In genomic region chr21:42849759-42850412, GRCh38 we compare ENCODE assay signal across 28 cellular contexts. TPM values are rescaled to one million over a fixed set of nuclear protein-coding genes. Genes with fewer than 3 reads are reported as not detected.
DNase-seq lines count a peak whose midpoint lies in the region; ATAC-seq, FAIRE-seq and TF ChIP-seq lines count a peak whose summit lies in the region.
"Had no signal": no experiment of that assay in that cellular context is flagged by ENCODE, and none has a peak within 500 bp of the region (broad histone marks: within the 10 kb centered on the region; RNA-seq: fewer than 3 reads in every experiment).

No MANE protein-coding gene starts in this region.

- DNase-seq in activated naive CD4-positive, alpha-beta T cell treated with anti-CD3 and anti-CD28 coated beads for 36 hours, result peak; percentile 24
- DNase-seq in activated naive CD4-positive, alpha-beta T cell treated with Interleukin-2 at 50 U/mL for 16 hours, result no peak
- no peak for DNase-seq in activated CD8-positive, alpha-beta T cell treated with anti-CD3 and anti-CD28 coated beads for 36 hours
- DNase-seq in kidney (peak; percentile 66), left lobe of liver (ENCODE audit: low spot score) (no peak), testis (no peak), type B pancreatic cell (ENCODE audit: extremely low spot score, unreplicated experiment) (no peak)
- no peak for DNase-seq in stimulated activated naive CD8-positive, alpha-beta T cell treated with anti-CD3 and anti-CD28 coated beads, Interleukin-15, Interleukin-2, amounts not matched to agents 100 U/mL and 50 U/mL, for 24 hours
- DNase-seq: effector CD8-positive, alpha-beta T cell; hypothalamus; NCI-H1048; NCI-H446 treated with DMSO at 0.1 percent for 48 hours; NCI-H774; SIG-M5 had no signal

- ATAC-seq in activated CD8-positive, alpha-beta T cell treated with anti-CD3 and anti-CD28 coated beads for 36 hours, result peak; percentile 58
- ATAC-seq in stimulated activated naive CD8-positive, alpha-beta T cell treated with anti-CD3 and anti-CD28 coated beads, Interleukin-15, Interleukin-2, amounts not matched to agents 100 U/mL and 50 U/mL, for 24 hours, result peak; percentile 63
- no peak for ATAC-seq in left lobe of liver

- H3K27me3 ChIP-seq in testis, result no peaks in the 10 kb centered on the region
- H3K27me3 ChIP-seq: cardiac muscle cell, left lung, neutrophil, Peyer's patch had no signal

- H3K9ac ChIP-seq in kidney (ENCODE audit: low read length in 2 of 2), result no peak overlapping the region
- H3K9ac ChIP-seq: GM23248 had no signal

- H3K4me3 ChIP-seq in kidney (ENCODE audit: low read length in 2 of 2) (no peak overlapping the region), testis (no peak overlapping the region)
- H3K4me3 ChIP-seq: A549, cardiac muscle cell, coronary artery, GM23248, left lung, Peyer's patch had no signal

- peaks cover 60% of the 10 kb centered on the region for H3K36me3 Mint-ChIP-seq in activated naive CD4-positive, alpha-beta T cell treated with anti-CD3 and anti-CD28 coated beads for 36 hours (ENCODE audit: low read depth)
- peaks cover 64% of the 10 kb centered on the region for H3K36me3 Mint-ChIP-seq in activated CD8-positive, alpha-beta T cell treated with anti-CD3 and anti-CD28 coated beads for 36 hours (ENCODE audit: low read depth)
- peaks cover 8% of the 10 kb centered on the region for H3K36me3 Mint-ChIP-seq in type B pancreatic cell

- CTCF ChIA-PET in activated naive CD4-positive, alpha-beta T cell treated with anti-CD3 and anti-CD28 coated beads for 36 hours (lab: Charles Lee), result interaction anchor here (1.1 kb wide), 1 partner anchor 219 kb away, joined by 3 read pairs; no protein-coding TSS in a partner anchor
- CTCF ChIA-PET in activated CD8-positive, alpha-beta T cell treated with anti-CD3 and anti-CD28 coated beads for 36 hours (lab: Charles Lee), result no interaction called here

- H3K36me3 ChIP-seq in kidney (ENCODE audit: control insufficient read depth in 1 of 2, insufficient read depth in 2 of 2, low read length in 2 of 2), result peaks cover 12 to 24% of the 10 kb centered on the region in 2 donors
- no peaks in the 10 kb centered on the region for H3K36me3 ChIP-seq in testis (ENCODE audit: low read depth, missing control alignments)

- no peak for FAIRE-seq in kidney (lab: Jason Lieb, UNC)
- FAIRE-seq: A549, astrocyte, D721Med had no signal

- no peaks in the 10 kb centered on the region for H3K27me3 Mint-ChIP-seq in activated naive CD4-positive, alpha-beta T cell treated with anti-CD3 and anti-CD28 coated beads for 36 hours (ENCODE audit: low read depth)
- no peaks in the 10 kb centered on the region for H3K27me3 Mint-ChIP-seq in activated CD8-positive, alpha-beta T cell treated with anti-CD3 and anti-CD28 coated beads for 36 hours
- H3K27me3 Mint-ChIP-seq in type B pancreatic cell, result no peaks in the 10 kb centered on the region
- H3K27me3 Mint-ChIP-seq: activated CD4-positive, alpha-beta T cell treated with anti-CD3 and anti-CD28 coated beads, Interleukin-2, amount 10 ng/mL, durations not matched to agents 7 days and 5 days; activated CD8-positive, alpha-beta memory T cell treated with anti-CD3 and anti-CD28 coated beads, Interleukin-2, amount 10 ng/mL, durations not matched to agents 7 days and 5 days; CD4-positive, alpha-beta T cell; IgD-negative memory B cell had no signal

- intact Hi-C loops in activated naive CD4-positive, alpha-beta T cell treated with anti-CD3 and anti-CD28 coated beads for 36 hours (cut with micrococcal nuclease), result no loop called here
- intact Hi-C loops in activated CD8-positive, alpha-beta T cell treated with anti-CD3 and anti-CD28 coated beads for 36 hours (cut with micrococcal nuclease), result no loop called here
- intact Hi-C loops in kidney (cut with DNase I), result no loop called here
- intact Hi-C loops in testis (cut with DNase I; ENCODE audit: low total_unique reads), result no loop called here

- H3K4me1 ChIP-seq in kidney (ENCODE audit: control insufficient read depth in 1 of 2, insufficient read depth in 1 of 2, low read depth in 1 of 2, low read length in 2 of 2) (no peaks in the 10 kb centered on the region), testis (no peaks in the 10 kb centered on the region)
- H3K4me1 ChIP-seq: A549, Peyer's patch had no signal

- WGBS in testis, 2 donors, result 88 to 90% methylated on average over 27 to 29 of the region's 29 CpGs

- no peak overlapping the region for H3K4me3 Mint-ChIP-seq in activated naive CD4-positive, alpha-beta T cell treated with anti-CD3 and anti-CD28 coated beads for 36 hours
- H3K4me3 Mint-ChIP-seq in activated CD8-positive, alpha-beta T cell treated with anti-CD3 and anti-CD28 coated beads for 36 hours, result no peak overlapping the region
- H3K4me3 Mint-ChIP-seq in type B pancreatic cell, result no peak overlapping the region
- H3K4me3 Mint-ChIP-seq: activated CD4-positive, alpha-beta T cell treated with anti-CD3 and anti-CD28 coated beads, Interleukin-2, amount 10 ng/mL, durations not matched to agents 7 days and 5 days; activated CD8-positive, alpha-beta memory T cell treated with anti-CD3 and anti-CD28 coated beads, Interleukin-2, amount 10 ng/mL, durations not matched to agents 7 days and 5 days; activated T-helper 1 cell treated with anti-CD3 and anti-CD28 coated beads, Interleukin-12 subunit alpha, Interleukin-12 subunit beta, Interleukin-2, Interleukin-4 antibody, amounts not matched to agents 30 ng/mL and 10 ng/mL and 1 ng/mL, durations not matched to agents 14 hours and 24 hours and 36 hours; CD4-positive, alpha-beta T cell; IgD-negative memory B cell had no signal

- H3K9me3 ChIP-seq in kidney (ENCODE audit: control insufficient read depth in 1 of 2, low read length in 2 of 2) (no peaks in the 10 kb centered on the region), testis (no peaks in the 10 kb centered on the region)
- H3K9me3 ChIP-seq: A549, left lung, neutrophil, Peyer's patch had no signal

- no peak overlapping the region for H3K27ac ChIP-seq in kidney (ENCODE audit: low read depth in 2 of 2, low read length in 2 of 2)
- H3K27ac ChIP-seq in testis, result no peak overlapping the region
- H3K27ac ChIP-seq: A549, cardiac muscle cell, coronary artery, GM23248, left lung, neutrophil had no signal

- H3K9me3 Mint-ChIP-seq in activated naive CD4-positive, alpha-beta T cell treated with anti-CD3 and anti-CD28 coated beads for 36 hours, result no peaks in the 10 kb centered on the region
- H3K9me3 Mint-ChIP-seq in activated CD8-positive, alpha-beta T cell treated with anti-CD3 and anti-CD28 coated beads for 36 hours, result no peaks in the 10 kb centered on the region
- H3K9me3 Mint-ChIP-seq in type B pancreatic cell, result no peaks in the 10 kb centered on the region
- H3K9me3 Mint-ChIP-seq: activated CD4-positive, alpha-beta T cell treated with anti-CD3 and anti-CD28 coated beads, Interleukin-2, amount 10 ng/mL, durations not matched to agents 7 days and 5 days; activated T-helper 1 cell treated with anti-CD3 and anti-CD28 coated beads, Interleukin-12 subunit alpha, Interleukin-12 subunit beta, Interleukin-2, Interleukin-4 antibody, amounts not matched to agents 30 ng/mL and 10 ng/mL and 1 ng/mL, durations not matched to agents 14 hours and 24 hours and 36 hours; CD4-positive, alpha-beta T cell had no signal

- H3K4me1 Mint-ChIP-seq in activated naive CD4-positive, alpha-beta T cell treated with anti-CD3 and anti-CD28 coated beads for 36 hours (ENCODE audit: low read depth), result peaks cover 3% of the 10 kb centered on the region
- H3K4me1 Mint-ChIP-seq in activated CD8-positive, alpha-beta T cell treated with anti-CD3 and anti-CD28 coated beads for 36 hours (ENCODE audit: low read depth), result peaks cover 13% of the 10 kb centered on the region
- H3K4me1 Mint-ChIP-seq in type B pancreatic cell (ENCODE audit: unreplicated experiment), result no peaks in the 10 kb centered on the region
- H3K4me1 Mint-ChIP-seq: activated CD4-positive, alpha-beta T cell treated with anti-CD3 and anti-CD28 coated beads, Interleukin-2, amount 10 ng/mL, durations not matched to agents 7 days and 5 days; IgD-negative memory B cell had no signal

- no peak for TF ChIP-seq CTCF in activated CD8-positive, alpha-beta T cell treated with anti-CD3 and anti-CD28 coated beads for 36 hours (IDR thresholded peaks at IDR 0.05)
- TF ChIP-seq CTCF in kidney (IDR thresholded peaks at IDR 0.05; ENCODE audit: borderline replicate concordance, extremely low read depth, insufficient read depth) (no peak), testis (IDR thresholded peaks at IDR 0.05) (no peak), type B pancreatic cell (conservative IDR thresholded peaks at IDR 0.05) (no peak)

- POLR2A ChIA-PET in activated CD8-positive, alpha-beta T cell treated with anti-CD3 and anti-CD28 coated beads for 36 hours (lab: Charles Lee), result interaction anchor here (1.3 kb wide), 1 partner anchor 10 kb away, joined by 3 read pairs; no protein-coding TSS in a partner anchor

- H3K27ac Mint-ChIP-seq in activated naive CD4-positive, alpha-beta T cell treated with anti-CD3 and anti-CD28 coated beads for 36 hours, result no peak overlapping the region
- H3K27ac Mint-ChIP-seq in activated CD8-positive, alpha-beta T cell treated with anti-CD3 and anti-CD28 coated beads for 36 hours, result peak overlapping the region; percentile 24
- no peak overlapping the region for H3K27ac Mint-ChIP-seq in type B pancreatic cell
- H3K27ac Mint-ChIP-seq: activated T-helper 1 cell treated with anti-CD3 and anti-CD28 coated beads, Interleukin-12 subunit alpha, Interleukin-12 subunit beta, Interleukin-2, Interleukin-4 antibody, amounts not matched to agents 30 ng/mL and 10 ng/mL and 1 ng/mL, durations not matched to agents 14 hours and 24 hours and 36 hours; CD4-positive, alpha-beta T cell had no signal

- no peak for TF ChIP-seq POLR2A in testis (IDR thresholded peaks at IDR 0.05)

RNA-seq across cellular contexts. Expression of gene WDR4, which starts 29.5 kb away (rescaled TPM):
- 10 to 100 TPM; 38.6 to 38.7 TPM for total RNA-seq in activated naive CD4-positive, alpha-beta T cell treated with anti-CD3 and anti-CD28 coated beads for 36 hours
- 10 to 100 TPM; 49.8 to 53.5 TPM for total RNA-seq in activated CD8-positive, alpha-beta T cell treated with anti-CD3 and anti-CD28 coated beads for 36 hours
- total RNA-seq in kidney (20.4 TPM), left lobe of liver (8.2 TPM), testis (10 to 100 TPM; 24.8 to 24.9 TPM), type B pancreatic cell (ENCODE audit: low replicate concordance) (19.1 and 25.6 TPM in 2 replicates)
- polyA plus RNA-seq in kidney (ENCODE audit: insufficient read depth, low read depth, low replicate concordance) (4.8 TPM), testis (ENCODE audit: insufficient read depth, low read depth, low replicate concordance) (14.2 TPM)

RNA-seq across cellular contexts. Expression of gene NDUFV3, which starts 43.2 kb away (rescaled TPM):
- total RNA-seq in activated naive CD4-positive, alpha-beta T cell treated with anti-CD3 and anti-CD28 coated beads for 36 hours, result 10 to 100 TPM; 11.5 to 12.5 TPM
- total RNA-seq in activated CD8-positive, alpha-beta T cell treated with anti-CD3 and anti-CD28 coated beads for 36 hours, result 10 to 100 TPM; 29.0 to 29.8 TPM
- total RNA-seq in kidney (29.6 TPM), left lobe of liver (22.8 TPM), testis (10 to 100 TPM; 37.8 to 53.3 TPM), type B pancreatic cell (ENCODE audit: low replicate concordance) (38.6 and 43.3 TPM in 2 replicates)
- polyA plus RNA-seq in kidney (ENCODE audit: insufficient read depth, low read depth, low replicate concordance) (37.0 TPM), testis (ENCODE audit: insufficient read depth, low read depth, low replicate concordance) (35.2 TPM)

Comparison
In these comparisons a context has a peak if more than half of its experiments do, and no peak if none do; other contexts are left out.
1. DNase-seq: peak in activated naive CD4-positive, alpha-beta T cell treated with anti-CD3 and anti-CD28 coated beads for 36 hours (single experiment) and kidney (single experiment); none in activated naive CD4-positive, alpha-beta T cell treated with Interleukin-2 at 50 U/mL for 16 hours (single experiment), activated CD8-positive, alpha-beta T cell treated with anti-CD3 and anti-CD28 coated beads for 36 hours (single experiment), stimulated activated naive CD8-positive, alpha-beta T cell treated with anti-CD3 and anti-CD28 coated beads, Interleukin-15, Interleukin-2, amounts not matched to agents 100 U/mL and 50 U/mL, for 24 hours (single experiment), left lobe of liver (single experiment), testis (single experiment) and type B pancreatic cell (single experiment).